In genomic region chr11:46277623-46278386, GRCh38 we compare ENCODE assay signal across 9 cellular contexts. TPM values are rescaled to one million over a fixed set of nuclear protein-coding genes. Genes with fewer than 3 reads are reported as not detected.
A peak's percentile ranks its signal among the peaks of the same experiment; 100 is the strongest.
DNase-seq lines count a peak whose midpoint lies in the region; ATAC-seq, FAIRE-seq and TF ChIP-seq lines count a peak whose summit lies in the region.
"Had no signal": no experiment of that assay in that cellular context is flagged by ENCODE, and none has a peak within 500 bp of the region (broad histone marks: within the 10 kb centered on the region; RNA-seq: fewer than 3 reads in every experiment).

CREB3L1 (plus strand) TSS chr11:46277662; CDS start chr11:46278112, 450 bp downstream.

- no peaks in the 10 kb centered on the region for H3K9me1 ChIP-seq in keratinocyte (ENCODE audit: control insufficient read depth, extremely low read depth, insufficient read depth, low read length)

- H3K36me3 Mint-ChIP-seq in activated naive CD8-positive, alpha-beta T cell, result no peaks in the 10 kb centered on the region
- H3K36me3 Mint-ChIP-seq in activated naive CD8-positive, alpha-beta T cell treated with anti-CD3 and anti-CD28 coated beads for 36 hours, result no peaks in the 10 kb centered on the region
- H3K36me3 Mint-ChIP-seq: activated naive CD8-positive, alpha-beta T cell treated with anti-CD3 and anti-CD28 coated beads, Interleukin-2, amount 10 ng/mL, durations not matched to agents 7 days and 5 days had no signal

- 1% methylated on average over 61 of the region's 61 CpGs for WGBS in thymus

- no peaks in the 10 kb centered on the region for H3K9me3 ChIP-seq in adipocyte (ENCODE audit: control insufficient read depth, low read length)
- no peaks in the 10 kb centered on the region for H3K9me3 ChIP-seq in keratinocyte (ENCODE audit: control insufficient read depth, low read depth, low read length)
- H3K9me3 ChIP-seq in thymus (ENCODE audit: control insufficient read depth), result no peaks in the 10 kb centered on the region

- H3K4me1 ChIP-seq in adipocyte (ENCODE audit: control insufficient read depth, insufficient read depth, low read length), result peaks cover 48% of the 10 kb centered on the region
- H3K4me1 ChIP-seq in keratinocyte (ENCODE audit: control insufficient read depth, extremely low read depth, insufficient read depth, low read length), result peaks cover 11% of the 10 kb centered on the region
- H3K4me1 ChIP-seq in thymus (ENCODE audit: control insufficient read depth, insufficient read depth, low read length), result peaks cover 5% of the 10 kb centered on the region

- peak within 1 kb of the TSS; percentile 94 for H3K9ac ChIP-seq in adipocyte (ENCODE audit: low read length)
- no peak within 1 kb of the TSS for H3K9ac ChIP-seq in keratinocyte (ENCODE audit: control insufficient read depth, extremely low read depth, insufficient read depth, low read length)

- H3K36me3 ChIP-seq in adipocyte (ENCODE audit: control insufficient read depth, insufficient read depth, low read length, severe bottlenecking) (no peaks in the 10 kb centered on the region), keratinocyte (ENCODE audit: control insufficient read depth in 2 of 2, extremely low read depth in 1 of 2, insufficient read depth in 2 of 2, low read length in 2 of 2) (no peaks in the 10 kb centered on the region), thymus (ENCODE audit: control insufficient read depth, insufficient read depth) (no peaks in the 10 kb centered on the region)

- H3K4me3 ChIP-seq in adipocyte (ENCODE audit: low read length), result peak within 1 kb of the TSS; percentile 89
- H3K4me3 ChIP-seq in keratinocyte (ENCODE audit: control insufficient read depth in 2 of 3, extremely low read depth in 1 of 3, insufficient read depth in 2 of 3, low read depth in 1 of 3, low read length in 3 of 3), result peak within 1 kb of the TSS; percentile 9 to 43 (median 19)
- H3K4me3 ChIP-seq in thymus (ENCODE audit: low read length), result peak within 1 kb of the TSS; percentile 27

- peak within 1 kb of the TSS; percentile 37 for H2AFZ ChIP-seq in keratinocyte (ENCODE audit: control insufficient read depth, low read length)

- peaks cover 10% of the 10 kb centered on the region for H3K4me1 Mint-ChIP-seq in activated naive CD8-positive, alpha-beta T cell (ENCODE audit: low read depth)
- no peaks in the 10 kb centered on the region for H3K4me1 Mint-ChIP-seq in activated naive CD8-positive, alpha-beta T cell treated with anti-CD3 and anti-CD28 coated beads for 36 hours

- no peaks in the 10 kb centered on the region for H3K9me3 Mint-ChIP-seq in activated naive CD8-positive, alpha-beta T cell (ENCODE audit: low read depth)
- H3K9me3 Mint-ChIP-seq in activated naive CD8-positive, alpha-beta T cell treated with anti-CD3 and anti-CD28 coated beads for 36 hours, result no peaks in the 10 kb centered on the region
- H3K9me3 Mint-ChIP-seq: activated naive CD8-positive, alpha-beta T cell treated with anti-CD3 and anti-CD28 coated beads, Interleukin-2, amount 10 ng/mL, durations not matched to agents 7 days and 5 days had no signal

- FAIRE-seq in keratinocyte (lab: Jason Lieb, UNC), result no peak

- no peaks in the 10 kb centered on the region for H3K79me2 ChIP-seq in keratinocyte (ENCODE audit: control insufficient read depth, insufficient read depth, low read length)

- peaks cover 19% of the 10 kb centered on the region for H3K27me3 Mint-ChIP-seq in activated naive CD8-positive, alpha-beta T cell
- H3K27me3 Mint-ChIP-seq in activated naive CD8-positive, alpha-beta T cell treated with anti-CD3 and anti-CD28 coated beads for 36 hours, result peaks cover 36% of the 10 kb centered on the region

- no peaks in the 10 kb centered on the region for H4K20me1 ChIP-seq in keratinocyte (ENCODE audit: control insufficient read depth, extremely low read depth, insufficient read depth, low read length)

- ATAC-seq in GM18909 (IDR thresholded peaks at IDR 0.05; ENCODE audit: poor library complexity, unreplicated experiment), result no peak
- no peak for ATAC-seq in GM18505 (IDR thresholded peaks at IDR 0.05; ENCODE audit: unreplicated experiment)

- no peak for DNase-seq in activated naive CD8-positive, alpha-beta T cell treated with anti-CD3 and anti-CD28 coated beads for 36 hours
- DNase-seq in adipocyte (ENCODE audit: low read depth) (peak; percentile 61), keratinocyte (ENCODE audit: low read depth, low spot score) (no peak), MV-4-11 (lab: John Stamatoyannopoulos, UW) (no peak)

- no peak within 1 kb of the TSS for H3K27ac ChIP-seq in keratinocyte (ENCODE audit: control insufficient read depth, insufficient read depth, low read length)
- no peak within 1 kb of the TSS for H3K27ac ChIP-seq in thymus (ENCODE audit: low read depth)

- H3K27ac Mint-ChIP-seq in activated naive CD8-positive, alpha-beta T cell, result no peak within 1 kb of the TSS
- no peak within 1 kb of the TSS for H3K27ac Mint-ChIP-seq in activated naive CD8-positive, alpha-beta T cell treated with anti-CD3 and anti-CD28 coated beads for 36 hours
- H3K27ac Mint-ChIP-seq: activated naive CD8-positive, alpha-beta T cell treated with anti-CD3 and anti-CD28 coated beads, Interleukin-2, amount 10 ng/mL, durations not matched to agents 7 days and 5 days had no signal

- peak within 1 kb of the TSS; percentile 37 for H3K4me2 ChIP-seq in keratinocyte (ENCODE audit: control insufficient read depth, extremely low read depth, insufficient read depth, low read depth, low read length)

- H3K4me3 Mint-ChIP-seq in activated naive CD8-positive, alpha-beta T cell, result peak within 1 kb of the TSS; percentile 80
- H3K4me3 Mint-ChIP-seq in activated naive CD8-positive, alpha-beta T cell treated with anti-CD3 and anti-CD28 coated beads for 36 hours, result no peak within 1 kb of the TSS
- H3K4me3 Mint-ChIP-seq: activated naive CD8-positive, alpha-beta T cell treated with anti-CD3 and anti-CD28 coated beads, Interleukin-2, amount 10 ng/mL, durations not matched to agents 7 days and 5 days had no signal

- no peak for TF ChIP-seq POLR2A in GM18505 (IDR thresholded peaks at IDR 0.05; ENCODE audit: borderline replicate concordance, extremely low read depth, insufficient read depth, insufficient read length)

- no peak for TF ChIP-seq CTCF in keratinocyte (optimal IDR thresholded peaks at IDR 0.05 in 1 of 3, IDR thresholded peaks at IDR 0.05 in 1 of 3, conservative IDR thresholded peaks at IDR 0.05 in 1 of 3; ENCODE audit: extremely low read depth in 1 of 3, insufficient read depth in 2 of 3, low read length in 3 of 3)

- H3K27me3 ChIP-seq in adipocyte (replicated peaks; ENCODE audit: control insufficient read depth, insufficient read depth, low read length) (no peaks in the 10 kb centered on the region), keratinocyte (ENCODE audit: control insufficient read depth, extremely low read depth, insufficient read depth, low read length) (peaks cover 33% of the 10 kb centered on the region), thymus (ENCODE audit: control insufficient read depth, insufficient read depth) (peaks cover 22% of the 10 kb centered on the region)

- dilution Hi-C loops in keratinocyte (cut with MboI; ENCODE audit: extremely low pct_ligation_motif_present, low sequenced_read_pairs), result no loop called here

RNA-seq across cellular contexts. Expression of gene CREB3L1, which starts in this region (rescaled TPM):
- under 1 TPM in 1 of 2 experiments, not detected in 1; 0.12 TPM for total RNA-seq in activated naive CD8-positive, alpha-beta T cell treated with anti-CD3 and anti-CD28 coated beads for 36 hours
- polyA plus RNA-seq in keratinocyte (0.06 to 0.19 TPM in 2 of 3 replicates, not detected in the other), thymus (2.2 TPM)
- 0.65 TPM for polyA plus RNA-seq in keratinocyte (2011; ENCODE audit: low read depth)
- 0.06 and 0.18 TPM in 2 replicates for polyA plus RNA-seq in keratinocyte (2011; cell fraction: cytosol; rRNA removed)
- polyA plus RNA-seq in keratinocyte (2011; cell fraction: nucleus; rRNA removed), result 0.31 TPM in 2 replicates
- polyA plus RNA-seq in keratinocyte (2012; ENCODE audit: low replicate concordance), result 0.18 and 0.23 TPM in 2 replicates
- 3.4 TPM in 1 of 3 replicates, not detected in the others for polyA minus RNA-seq in keratinocyte
- polyA minus RNA-seq in keratinocyte (2011; cell fraction: cytosol; rRNA and poly(A)+ RNA removed), result 1.9 TPM
- polyA minus RNA-seq in keratinocyte (2011; cell fraction: nucleus; rRNA and poly(A)+ RNA removed), result 0.70 TPM in 1 of 2 replicates, not detected in the other
- total RNA-seq: activated naive CD8-positive, alpha-beta T cell treated with anti-CD3 and anti-CD28 coated beads, Interleukin-2, amount 10 ng/mL, durations not matched to agents 7 days and 5 days had no signal

Comparison
In these comparisons a context has a peak if more than half of its experiments do, and no peak if none do; other contexts are left out.
1. H3K4me3 ChIP-seq: peak in every context shown above with its lines; median percentile 89 in adipocyte; 27 in thymus; 19 in keratinocyte.